8 cellular contexts compared by ENCODE assay signal in genomic region chr9:127158995-127159801, GRCh38. TPM values are rescaled to one million over a fixed set of nuclear protein-coding genes. Genes with fewer than 3 reads are reported as not detected.
A peak's percentile ranks its signal among the peaks of the same experiment; 100 is the strongest.
DNase-seq lines count a peak whose midpoint lies in the region; ATAC-seq and TF ChIP-seq lines count a peak whose summit lies in the region.

No MANE protein-coding gene starts in this region.

- H3K18ac ChIP-seq in mesenchymal stem cell (ENCODE audit: low read depth in 1 of 2, low read length in 2 of 2): peak overlapping the region; percentile 67 to 70

- H2AK5ac ChIP-seq in mesenchymal stem cell (ENCODE audit: low read length, severe bottlenecking): no peak overlapping the region

- no peak overlapping the region for H4K91ac ChIP-seq in mesenchymal stem cell (ENCODE audit: low read length)

- H2AFZ ChIP-seq in mesenchymal stem cell (ENCODE audit: low read depth, low read length): no peak overlapping the region

- DNase-seq in AG08395 (ENCODE audit: low spot score) (peak; percentile 84), LHCN-M2 (ENCODE audit: low read depth) (peak; percentile 92), colonic mucosa (peak; percentile 19), mesenchymal stem cell (peak; percentile 92), NCI-H2196 (lab: John Stamatoyannopoulos, UW; ENCODE audit: unreplicated experiment) (no peak), DMS53 (lab: John Stamatoyannopoulos, UW) (no peak), endothelial cell (ENCODE audit: low spot score) (no peak)

- H2BK5ac ChIP-seq in mesenchymal stem cell (ENCODE audit: low read depth, low read length, poor library complexity, severe bottlenecking): no peak overlapping the region

- H3K4me1 ChIP-seq in colonic mucosa (no peaks in the 10 kb centered on the region), mesenchymal stem cell (ENCODE audit: control insufficient read depth, insufficient read depth, low read depth, low read length) (peaks cover 16% of the 10 kb centered on the region)

- H3K14ac ChIP-seq in mesenchymal stem cell (ENCODE audit: low read length in 2 of 2): no peak overlapping the region

- WGBS in mesenchymal stem cell: 26% methylated on average over 6 of the region's 7 CpGs

- H3K36me3 ChIP-seq in colonic mucosa: no peaks in the 10 kb centered on the region
- no peaks in the 10 kb centered on the region for H3K36me3 ChIP-seq in mesenchymal stem cell (ENCODE audit: control insufficient read depth in 1 of 2, insufficient read depth in 2 of 2, low read depth in 1 of 2, low read length in 2 of 2)

- peaks cover 16% of the 10 kb centered on the region for H3K4me1 Mint-ChIP-seq in endothelial cell (ENCODE audit: unreplicated experiment)

- no peaks in the 10 kb centered on the region for H3K36me3 Mint-ChIP-seq in endothelial cell (ENCODE audit: low read depth, unreplicated experiment)

- H3K27me3 ChIP-seq in colonic mucosa (no peaks in the 10 kb centered on the region), mesenchymal stem cell (ENCODE audit: control insufficient read depth in 1 of 2, insufficient read depth in 1 of 2, low read length in 2 of 2) (peaks cover 0 to 8% of the 10 kb centered on the region in 2 experiments)

- no peak overlapping the region for H3K4me3 Mint-ChIP-seq in endothelial cell (ENCODE audit: unreplicated experiment)

- H3K4me2 ChIP-seq in mesenchymal stem cell (ENCODE audit: low read length, poor library complexity, severe bottlenecking): no peak overlapping the region

- no peak overlapping the region for H3K27ac Mint-ChIP-seq in endothelial cell (ENCODE audit: unreplicated experiment)

- H3K9me3 ChIP-seq in colonic mucosa (no peaks in the 10 kb centered on the region), mesenchymal stem cell (ENCODE audit: control insufficient read depth, low read length) (no peaks in the 10 kb centered on the region)

- H3K27ac ChIP-seq in colonic mucosa: no peak overlapping the region
- H3K27ac ChIP-seq in mesenchymal stem cell (ENCODE audit: low read length, poor library complexity, severe bottlenecking): peak overlapping the region; percentile 34

- H4K8ac ChIP-seq in mesenchymal stem cell (ENCODE audit: low read length): peak overlapping the region; percentile 83

- no peaks in the 10 kb centered on the region for H3K9me3 Mint-ChIP-seq in endothelial cell (ENCODE audit: unreplicated experiment)

- H2BK15ac ChIP-seq in mesenchymal stem cell (ENCODE audit: low read depth, poor library complexity, severe bottlenecking): peak overlapping the region; percentile 38

- no peak overlapping the region for H3K23ac ChIP-seq in mesenchymal stem cell (ENCODE audit: low read length in 2 of 2)

- H3K27me3 Mint-ChIP-seq in endothelial cell (ENCODE audit: unreplicated experiment): no peaks in the 10 kb centered on the region

- H3K4ac ChIP-seq in mesenchymal stem cell (ENCODE audit: low read depth in 1 of 2, low read length in 2 of 2): peak overlapping the region in 1 of 2 experiments; percentile 62

- no peak overlapping the region for H3K4me3 ChIP-seq in colonic mucosa
- H3K4me3 ChIP-seq in mesenchymal stem cell (ENCODE audit: insufficient read depth in 1 of 2, low read depth in 1 of 2, low read length in 2 of 2): no peak overlapping the region

- no peak for ATAC-seq in GM21723 (IDR thresholded peaks at IDR 0.05; ENCODE audit: unreplicated experiment)

- H3K79me1 ChIP-seq in mesenchymal stem cell (replicated peaks; ENCODE audit: low read length, poor library complexity, severe bottlenecking): no peaks in the 10 kb centered on the region

- TF ChIP-seq CTCF in colonic mucosa (IDR thresholded peaks at IDR 0.05) (no peak), endothelial cell (IDR thresholded peaks at IDR 0.05; ENCODE audit: unreplicated experiment) (no peak)

- no peak overlapping the region for H2BK120ac ChIP-seq in mesenchymal stem cell (ENCODE audit: low read depth, low read length)

- H2BK12ac ChIP-seq in mesenchymal stem cell (ENCODE audit: low read length in 2 of 2): peak overlapping the region; percentile 40 to 81

- intact Hi-C loops in colonic mucosa (cut with DNase I): no loop called here

- H3K9ac ChIP-seq in colonic mucosa (ENCODE audit: low read depth in 2 of 2, low read length in 2 of 2) (no peak overlapping the region), mesenchymal stem cell (ENCODE audit: low read length) (peak overlapping the region; percentile 70)

RNA-seq across cellular contexts. Expression of gene ANGPTL2, which starts 36.8 kb away (rescaled TPM):
- total RNA-seq in LHCN-M2 (2014; rRNA removed): 13.5 and 36.2 TPM in 2 replicates
- 14.3 TPM for polyA plus RNA-seq in LHCN-M2 (2012)
- 10 to 100 TPM in 1 of 2 donors, 1 to 10 TPM in 1; 2.7 to 15.1 TPM for total RNA-seq in colonic mucosa
- 40.8 TPM for polyA plus RNA-seq in mesenchymal stem cell (2013, experiment 1 of 2)
- 41.1 TPM for polyA plus RNA-seq in mesenchymal stem cell (2013, experiment 2 of 2)
- total RNA-seq in endothelial cell (ENCODE audit: unreplicated experiment): 5.7 TPM

Comparison
In these comparisons a context has a peak if more than half of its experiments do, and no peak if none do; other contexts are left out.
1. DNase-seq: peak in AG08395 (single experiment), LHCN-M2 (single experiment), colonic mucosa (single experiment) and mesenchymal stem cell (single experiment); none in NCI-H2196 (single experiment), DMS53 (single experiment) and endothelial cell (single experiment).